In the genomic region with DNA sequence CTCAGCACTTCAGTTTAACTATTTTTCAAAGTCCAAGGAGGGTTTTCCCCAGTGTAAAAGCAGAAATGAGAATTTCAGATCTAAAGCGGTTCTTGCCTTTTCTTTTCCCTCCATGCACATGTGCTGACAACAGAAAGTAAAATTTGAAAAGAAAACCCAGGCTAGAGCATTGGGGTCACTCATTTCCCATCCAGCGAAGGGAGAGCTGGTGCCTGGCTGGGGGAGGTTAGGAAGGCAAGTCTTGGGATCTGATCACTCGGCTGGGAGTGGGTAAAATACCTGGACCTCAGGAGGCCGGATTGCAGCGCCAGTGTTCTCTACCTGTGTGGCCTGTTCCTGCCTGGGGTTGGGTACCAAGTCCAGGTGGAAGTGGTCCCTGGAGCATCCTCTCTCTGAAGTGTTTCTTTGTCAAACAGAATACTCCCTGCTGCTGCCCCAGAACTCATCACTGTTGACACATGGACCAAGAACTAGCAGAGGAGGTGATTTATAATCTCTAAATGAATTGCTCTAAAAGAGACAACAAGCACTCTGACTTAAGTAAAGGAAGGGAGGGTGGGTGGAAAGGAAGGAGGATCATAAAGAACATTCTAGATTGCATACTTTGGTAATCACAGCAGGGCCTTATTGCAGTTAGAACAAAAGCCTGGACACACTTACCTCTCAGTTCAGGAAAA, we compare ENCODE assay signal across 17 cellular contexts.
DNase-seq lines count a peak whose midpoint lies in the region; ATAC-seq, FAIRE-seq and TF ChIP-seq lines count a peak whose summit lies in the region.
"Had no signal": no experiment of that assay in that cellular context is flagged by ENCODE, and none has a peak within 500 bp of the region (broad histone marks: within the 10 kb centered on the region; RNA-seq: fewer than 3 reads in every experiment).

No MANE protein-coding gene starts in this region.

- H3K79me2 ChIP-seq in GM12878 (ENCODE audit: control insufficient read depth, insufficient read depth, low read length), result no peaks in the 10 kb centered on the region
- H3K79me2 ChIP-seq: hepatocyte had no signal

- H3K27me3 ChIP-seq in GM12878 (replicated peaks in 1 of 2; ENCODE audit: control insufficient read depth in 2 of 2, insufficient read depth in 2 of 2, low read length in 1 of 2) (no peaks in the 10 kb centered on the region), heart left ventricle (no peaks in the 10 kb centered on the region)
- H3K27me3 ChIP-seq: hepatocyte, right lobe of liver had no signal

- POLR2A ChIA-PET in GM12878 (lab: Charles Lee), result no interaction called here

- H2AFZ ChIP-seq in GM12878 (ENCODE audit: control insufficient read depth, low read depth, low read length), result no peak overlapping the region; the same call in 1 of the 2 replicates
- H2AFZ ChIP-seq: hepatocyte had no signal

- RAD21 ChIA-PET in GM12878 (lab: Charles Lee; ENCODE audit: unreplicated experiment), result interaction anchor here (0.6 to 1.4 kb wide), 3 partner anchors 9 to 13 kb away, joined by 3 to 5 read pairs (median 3); no protein-coding TSS in a partner anchor

- H3K4me3 ChIP-seq in GM12878 (no peak overlapping the region), heart left ventricle (no peak overlapping the region), coronary artery (no peak overlapping the region)
- H3K4me3 ChIP-seq: hepatocyte, right lobe of liver had no signal

- DNase-seq in GM20000 (ENCODE audit: low spot score) (peak; percentile 44), GM12878 (ENCODE audit: low read depth, low spot score) (no peak), heart left ventricle (no peak), coronary artery (ENCODE audit: low spot score) (no peak), NOMO-1 treated with DMSO at 0.1 percent for 48 hours (lab: John Stamatoyannopoulos, UW; ENCODE audit: unreplicated experiment) (no peak), DMS53 (lab: John Stamatoyannopoulos, UW) (no peak)
- DNase-seq: activated CD4-positive, alpha-beta T cell treated with anti-CD3 and anti-CD28 coated beads for 1 hour; activated naive CD8-positive, alpha-beta T cell treated with anti-CD3 and anti-CD28 coated beads, Interleukin-2, amount 10 ng/mL, durations not matched to agents 7 days and 5 days; Calu3; effector memory CD8-positive, alpha-beta T cell; NCI-H1436 treated with DMSO at 0.1 percent for 48 hours; right lobe of liver had no signal

- H3K4me2 ChIP-seq in GM12878 (ENCODE audit: control insufficient read depth, insufficient read depth), result 0 out of 2 replicates have a peak overlapping the region, but pooled peaks have one; percentile 12
- H3K4me2 ChIP-seq: hepatocyte had no signal

- TF ChIP-seq CTCF in GM20000 (IDR thresholded peaks at IDR 0.05; ENCODE audit: extremely low read depth, missing control alignments) (no peak), GM12878 (IDR thresholded peaks at IDR 0.05 in 2 of 3, conservative IDR thresholded peaks at IDR 0.05 in 1 of 3; ENCODE audit: control insufficient read depth in 2 of 3, extremely low read depth in 1 of 3, insufficient read depth in 1 of 3, low read depth in 3 of 3, low read length in 3 of 3) (no peak), heart left ventricle (IDR thresholded peaks at IDR 0.05) (no peak), coronary artery (IDR thresholded peaks at IDR 0.05) (no peak)

- TF ChIP-seq RAD21 in GM12878 (IDR thresholded peaks at IDR 0.05; ENCODE audit: insufficient read depth, low read depth, low read length), result no peak

- 67% methylated on average over 5 of the region's 5 CpGs for WGBS in GM12878 (ENCODE audit: insufficient coverage, insufficient replicate concordance, low lambda C conversion rate, missing lambda C conversion rate)
- 91 to 94% (median 92%) methylated on average over 5 of the region's 5 CpGs for WGBS in heart left ventricle, 4 donors

- TF ChIP-seq POLR2A in GM12878 (IDR thresholded peaks at IDR 0.05; ENCODE audit: low read depth, low read length) (no peak), heart left ventricle (IDR thresholded peaks at IDR 0.05) (no peak)

- SMC1A ChIA-PET in GM12878 (lab: Charles Lee; ENCODE audit: uncharacterized antibody, unreplicated experiment), result interaction anchor here (0.6 to 1.7 kb wide), 6 partner anchors 12 to 329 kb away, joined by 3 to 4 read pairs (median 3); no protein-coding TSS in a partner anchor

- peaks cover 14% of the 10 kb centered on the region for H3K4me1 ChIP-seq in GM12878 (ENCODE audit: control insufficient read depth, insufficient read depth, low read length)
- peaks cover 0 to 33% (median 9%) of the 10 kb centered on the region in 12 donors for H3K4me1 ChIP-seq in heart left ventricle
- H3K4me1 ChIP-seq: right lobe of liver had no signal

- H3K36me3 ChIP-seq in GM12878 (ENCODE audit: control insufficient read depth in 2 of 2, insufficient read depth in 2 of 2, low read length in 1 of 2) (no peaks in the 10 kb centered on the region; a peak in 1 of 4 replicates), heart left ventricle (no peaks in the 10 kb centered on the region)
- H3K36me3 ChIP-seq: right lobe of liver had no signal

- H4K20me1 ChIP-seq in GM12878 (ENCODE audit: control insufficient read depth, insufficient read depth), result no peaks in the 10 kb centered on the region

- TF ChIP-seq EP300 in GM12878 (IDR thresholded peaks at IDR 0.05; ENCODE audit: borderline replicate concordance in 1 of 2, control insufficient read depth in 1 of 2, low read depth in 2 of 2, low read length in 2 of 2), result peak in 1 of 2 experiments; percentile 49; a peak in 1 of 4 replicates

- FAIRE-seq in GM12878 (lab: Jason Lieb, UNC), result peak; percentile 27
- FAIRE-seq: urothelium cell line had no signal

- no peak overlapping the region; the same call in 1 of the 2 replicates for H3K9ac ChIP-seq in GM12878 (ENCODE audit: control insufficient read depth, insufficient read depth, low read length)

- in situ Hi-C loops in GM12878 (cut with MboI), result no loop called here

- ATAC-seq in GM18520 (IDR thresholded peaks at IDR 0.05; ENCODE audit: unreplicated experiment) (peak; percentile 73), HG03045 (IDR thresholded peaks at IDR 0.05; ENCODE audit: unreplicated experiment) (peak; percentile 81), GM12878 (peak; percentile 93), heart left ventricle (no peak)
- ATAC-seq: effector memory CD8-positive, alpha-beta T cell; right lobe of liver had no signal

- H3K27ac ChIP-seq in GM12878 (ENCODE audit: control insufficient read depth, insufficient read depth) (peak overlapping the region; percentile 10), heart left ventricle (no peak overlapping the region), coronary artery (peak overlapping the region in 1 of 2 donors; percentile 3)
- H3K27ac ChIP-seq: hepatocyte, HL-60, right lobe of liver had no signal

- no TSS peak for BruUV-seq in GM12878 (replicated peaks; lab: Mats Ljungman, UMichigan)

- intact Hi-C loops in GM12878 (cut with micrococcal nuclease; ENCODE audit: unreplicated experiment), result no loop called here
- intact Hi-C loops in heart left ventricle (cut with DNase I), result no loop called here

- H3K9me3 ChIP-seq in GM12878 (replicated peaks; ENCODE audit: control insufficient read depth, insufficient read depth, low read length), result no peaks in the 10 kb centered on the region
- H3K9me3 ChIP-seq in heart left ventricle, result no peaks in the 10 kb centered on the region
- H3K9me3 ChIP-seq: right lobe of liver had no signal

- CTCF ChIA-PET in GM12878 (lab: Yijun Ruan, JAX), result interaction anchor here (1.0 to 2.6 kb wide), 5 partner anchors 12 to 323 kb away, joined by 3 to 14 read pairs (median 8); no protein-coding TSS in a partner anchor

TF ChIP-seq in GM12878, 131 proteins besides CTCF, POLR2A, EP300 and RAD21 (continues in another document):
- TF ChIP-seq, protein P1, sequence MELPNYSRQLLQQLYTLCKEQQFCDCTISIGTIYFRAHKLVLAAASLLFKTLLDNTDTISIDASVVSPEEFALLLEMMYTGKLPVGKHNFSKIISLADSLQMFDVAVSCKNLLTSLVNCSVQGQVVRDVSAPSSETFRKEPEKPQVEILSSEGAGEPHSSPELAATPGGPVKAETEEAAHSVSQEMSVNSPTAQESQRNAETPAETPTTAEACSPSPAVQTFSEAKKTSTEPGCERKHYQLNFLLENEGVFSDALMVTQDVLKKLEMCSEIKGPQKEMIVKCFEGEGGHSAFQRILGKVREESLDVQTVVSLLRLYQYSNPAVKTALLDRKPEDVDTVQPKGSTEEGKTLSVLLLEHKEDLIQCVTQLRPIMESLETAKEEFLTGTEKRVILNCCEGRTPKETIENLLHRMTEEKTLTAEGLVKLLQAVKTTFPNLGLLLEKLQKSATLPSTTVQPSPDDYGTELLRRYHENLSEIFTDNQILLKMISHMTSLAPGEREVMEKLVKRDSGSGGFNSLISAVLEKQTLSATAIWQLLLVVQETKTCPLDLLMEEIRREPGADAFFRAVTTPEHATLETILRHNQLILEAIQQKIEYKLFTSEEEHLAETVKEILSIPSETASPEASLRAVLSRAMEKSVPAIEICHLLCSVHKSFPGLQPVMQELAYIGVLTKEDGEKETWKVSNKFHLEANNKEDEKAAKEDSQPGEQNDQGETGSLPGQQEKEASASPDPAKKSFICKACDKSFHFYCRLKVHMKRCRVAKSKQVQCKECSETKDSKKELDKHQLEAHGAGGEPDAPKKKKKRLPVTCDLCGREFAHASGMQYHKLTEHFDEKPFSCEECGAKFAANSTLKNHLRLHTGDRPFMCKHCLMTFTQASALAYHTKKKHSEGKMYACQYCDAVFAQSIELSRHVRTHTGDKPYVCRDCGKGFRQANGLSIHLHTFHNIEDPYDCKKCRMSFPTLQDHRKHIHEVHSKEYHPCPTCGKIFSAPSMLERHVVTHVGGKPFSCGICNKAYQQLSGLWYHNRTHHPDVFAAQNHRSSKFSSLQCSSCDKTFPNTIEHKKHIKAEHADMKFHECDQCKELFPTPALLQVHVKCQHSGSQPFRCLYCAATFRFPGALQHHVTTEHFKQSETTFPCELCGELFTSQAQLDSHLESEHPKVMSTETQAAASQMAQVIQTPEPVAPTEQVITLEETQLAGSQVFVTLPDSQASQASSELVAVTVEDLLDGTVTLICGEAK (IDR thresholded peaks at IDR 0.05; ENCODE audit: borderline replicate concordance), result no peak

Comparison
In these comparisons a context has a peak if more than half of its experiments do, and no peak if none do; other contexts are left out.
1. ATAC-seq: peak in GM18520 (single experiment), HG03045 (single experiment) and GM12878 (single experiment); none in heart left ventricle (0 of 4).